1 cellular context compared by ENCODE assay signal in the genomic region with DNA sequence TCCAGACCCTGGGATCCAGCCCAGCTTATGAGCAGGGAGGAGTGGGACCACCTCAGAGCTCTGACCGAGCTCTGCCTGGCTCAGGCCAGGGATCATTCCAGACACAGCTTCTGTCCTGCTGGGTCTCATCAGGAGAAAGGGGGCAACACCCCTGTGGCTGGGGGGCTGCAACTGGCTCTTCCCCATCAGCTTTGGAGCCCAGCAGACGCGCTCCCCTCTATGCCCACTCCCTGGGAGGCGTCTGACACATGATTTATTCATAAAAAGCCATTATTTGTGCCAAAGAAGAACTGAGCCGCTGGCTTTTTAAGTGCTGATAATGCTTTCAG.
TF ChIP-seq lines count a peak whose summit lies in the region.

No MANE protein-coding gene starts in this region.

TF ChIP-seq in H1, 55 proteins besides CTCF, POLR2A, EP300 and RAD21:
- TF ChIP-seq KDM1A (IDR thresholded peaks at IDR 0.05; ENCODE audit: borderline replicate concordance, low read length), result no peak
- no peak for TF ChIP-seq TCF12 (IDR thresholded peaks at IDR 0.05; ENCODE audit: low read depth, low read length)
- TF ChIP-seq CHD7 (IDR thresholded peaks at IDR 0.05; ENCODE audit: insufficient replicate concordance, low read length), result no peak
- TF ChIP-seq GABPA (IDR thresholded peaks at IDR 0.05; ENCODE audit: borderline replicate concordance, insufficient read depth, low read length), result no peak
- TF ChIP-seq CREB1 (IDR thresholded peaks at IDR 0.05), result no peak
- no peak for TF ChIP-seq POU5F1 (IDR thresholded peaks at IDR 0.05; ENCODE audit: low read depth, low read length)
- TF ChIP-seq GTF2F1 (IDR thresholded peaks at IDR 0.05; ENCODE audit: borderline replicate concordance, low read depth, low read length), result no peak
- no peak for TF ChIP-seq SIRT6 (IDR thresholded peaks at IDR 0.05; ENCODE audit: low read length)
- TF ChIP-seq YY1 (IDR thresholded peaks at IDR 0.05; ENCODE audit: low read depth, low read length), result no peak
- no peak for TF ChIP-seq RFX5 (IDR thresholded peaks at IDR 0.05; ENCODE audit: borderline replicate concordance, low read depth, low read length)
- no peak for TF ChIP-seq TBP (IDR thresholded peaks at IDR 0.05; ENCODE audit: low read depth, low read length)
- TF ChIP-seq BACH1 (IDR thresholded peaks at IDR 0.05; ENCODE audit: low read length), result no peak
- TF ChIP-seq CTBP2 (IDR thresholded peaks at IDR 0.05; ENCODE audit: borderline replicate concordance, insufficient read depth, insufficient read length, low read length), result no peak
- TF ChIP-seq ATF3 (IDR thresholded peaks at IDR 0.05; ENCODE audit: insufficient read depth, low read depth, low read length), result no peak
- no peak for TF ChIP-seq ASH2L (IDR thresholded peaks at IDR 0.05; ENCODE audit: low read length)
- no peak for TF ChIP-seq SP4 (IDR thresholded peaks at IDR 0.05; ENCODE audit: low read length)
- TF ChIP-seq, protein P1, sequence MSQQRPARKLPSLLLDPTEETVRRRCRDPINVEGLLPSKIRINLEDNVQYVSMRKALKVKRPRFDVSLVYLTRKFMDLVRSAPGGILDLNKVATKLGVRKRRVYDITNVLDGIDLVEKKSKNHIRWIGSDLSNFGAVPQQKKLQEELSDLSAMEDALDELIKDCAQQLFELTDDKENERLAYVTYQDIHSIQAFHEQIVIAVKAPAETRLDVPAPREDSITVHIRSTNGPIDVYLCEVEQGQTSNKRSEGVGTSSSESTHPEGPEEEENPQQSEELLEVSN (IDR thresholded peaks at IDR 0.05), result no peak
- TF ChIP-seq FOSL1 (IDR thresholded peaks at IDR 0.05; ENCODE audit: insufficient read depth, low read depth, low read length), result no peak
- TF ChIP-seq CBX8 (IDR thresholded peaks at IDR 0.05; ENCODE audit: borderline replicate concordance, low read depth, low read length), result no peak
- TF ChIP-seq SP1 (IDR thresholded peaks at IDR 0.05; ENCODE audit: low read depth, low read length), result no peak
